ENCODE assay signal across 8 cellular contexts in genomic region chr15:64883097-64883581, GRCh38. TPM values are rescaled to one million over a fixed set of nuclear protein-coding genes. Genes with fewer than 3 reads are reported as not detected.
DNase-seq lines count a peak whose midpoint lies in the region; ATAC-seq and TF ChIP-seq lines count a peak whose summit lies in the region.

No MANE protein-coding gene starts in this region.

- H3K4me1 Mint-ChIP-seq in Calu3 (ENCODE audit: low read depth, unreplicated experiment), result peaks cover 13% of the 10 kb centered on the region

- H3K4me3 Mint-ChIP-seq in Calu3 (ENCODE audit: low read depth, unreplicated experiment), result no peak overlapping the region

- H3K27ac Mint-ChIP-seq in Calu3 (ENCODE audit: unreplicated experiment), result no peak overlapping the region

- in situ Hi-C loops in brain microvascular endothelial cell (cut with HindIII; ENCODE audit: low pct_ligation_motif_present, low sequenced_read_pairs), result no loop called here

- no peaks in the 10 kb centered on the region for H3K9me3 ChIP-seq in neutrophil

- H3K36me3 ChIP-seq in brain microvascular endothelial cell (replicated peaks) (no peaks in the 10 kb centered on the region), neutrophil (no peaks in the 10 kb centered on the region)

- CTCF ChIA-PET in Calu3 (lab: Charles Lee), result interaction anchor here (0.8 kb wide), 1 partner anchor 187 kb away, joined by 3 read pairs; no protein-coding TSS in a partner anchor

- no TSS peak for BruUV-seq in Calu3 (replicated peaks; lab: Mats Ljungman, UMichigan)

- DNase-seq in activated CD4-positive, CD25-positive, alpha-beta regulatory T cell (lab: John Stamatoyannopoulos, UW), result no peak
- DNase-seq in LHCN-M2 (ENCODE audit: low read depth) (peak; percentile 48), brain microvascular endothelial cell (peak; percentile 28), Calu3 (no peak), NCI-H226 (no peak)

- intact Hi-C loops in Calu3 (cut with micrococcal nuclease; ENCODE audit: unreplicated experiment), result no loop called here

- peak; percentile 78 to 85 for ATAC-seq in activated CD4-positive, CD25-positive, alpha-beta regulatory T cell treated with anti-CD3 and anti-CD28 coated beads, Interleukin-2, amount 50 U/mL, for 24 hours
- ATAC-seq in HG03135 (IDR thresholded peaks at IDR 0.05; ENCODE audit: unreplicated experiment), result no peak

- H3K27ac ChIP-seq in brain microvascular endothelial cell, result peak overlapping the region; percentile 86
- H3K27ac ChIP-seq in neutrophil, result peak overlapping the region; percentile 97

- no peaks in the 10 kb centered on the region for H3K9me3 Mint-ChIP-seq in Calu3 (ENCODE audit: low read depth, unreplicated experiment)

- no peaks in the 10 kb centered on the region for H3K36me3 Mint-ChIP-seq in Calu3 (ENCODE audit: insufficient read depth, unreplicated experiment)

- H3K4me1 ChIP-seq in neutrophil (ENCODE audit: control insufficient read depth in 1 of 2, insufficient read depth in 1 of 2, low read depth in 1 of 2, low read length in 1 of 2), result peaks cover 40 to 44% of the 10 kb centered on the region in 2 experiments

- TF ChIP-seq CTCF in brain microvascular endothelial cell (IDR thresholded peaks at IDR 0.05; ENCODE audit: low read depth, low read length, missing control alignments) (no peak), neutrophil (IDR thresholded peaks at IDR 0.05) (no peak), Calu3 (IDR thresholded peaks at IDR 0.05; ENCODE audit: unreplicated experiment) (no peak)

- H3K27me3 ChIP-seq in brain microvascular endothelial cell (replicated peaks), result no peaks in the 10 kb centered on the region
- no peaks in the 10 kb centered on the region for H3K27me3 ChIP-seq in neutrophil

- H3K4me3 ChIP-seq in brain microvascular endothelial cell (ENCODE audit: low read depth, low read length), result no peak overlapping the region
- peak overlapping the region; percentile 12 to 30 for H3K4me3 ChIP-seq in neutrophil (ENCODE audit: low read depth in 1 of 2, low read length in 1 of 2)

- no peaks in the 10 kb centered on the region for H3K27me3 Mint-ChIP-seq in Calu3 (ENCODE audit: unreplicated experiment)

RNA-seq across cellular contexts. Expression of gene ANKDD1A, which starts 28.6 kb away (rescaled TPM):
- 1.9 and 2.8 TPM in 2 replicates for total RNA-seq in LHCN-M2 (2014; rRNA removed)
- 2.5 TPM for polyA plus RNA-seq in LHCN-M2 (2012)
- total RNA-seq in Calu3 (2022), result 0.37 and 0.42 TPM in 2 replicates

RNA-seq across cellular contexts. Expression of gene PLEKHO2, which starts 41.4 kb away (rescaled TPM):
- total RNA-seq in LHCN-M2 (2014; rRNA removed) (26.7 and 33.8 TPM in 2 replicates), Calu3 (2022) (2.0 and 2.4 TPM in 2 replicates)
- 33.0 TPM for polyA plus RNA-seq in LHCN-M2 (2012)

RNA-seq across cellular contexts. Expression of gene PIF1, which starts 57.7 kb away (rescaled TPM):
- total RNA-seq in LHCN-M2 (2014; rRNA removed) (26.4 and 43.9 TPM in 2 replicates), Calu3 (2022) (33.9 and 51.5 TPM in 2 replicates)
- polyA plus RNA-seq in LHCN-M2 (2012), result 6.8 TPM

Comparison
In these comparisons a context has a peak if more than half of its experiments do, and no peak if none do; other contexts are left out.
1. DNase-seq: peak in LHCN-M2 (single experiment) and brain microvascular endothelial cell (single experiment); none in activated CD4-positive, CD25-positive, alpha-beta regulatory T cell (0 of 4), Calu3 (single experiment) and NCI-H226 (single experiment).